ENCODE assay signal across 17 cellular contexts in the genomic region with DNA sequence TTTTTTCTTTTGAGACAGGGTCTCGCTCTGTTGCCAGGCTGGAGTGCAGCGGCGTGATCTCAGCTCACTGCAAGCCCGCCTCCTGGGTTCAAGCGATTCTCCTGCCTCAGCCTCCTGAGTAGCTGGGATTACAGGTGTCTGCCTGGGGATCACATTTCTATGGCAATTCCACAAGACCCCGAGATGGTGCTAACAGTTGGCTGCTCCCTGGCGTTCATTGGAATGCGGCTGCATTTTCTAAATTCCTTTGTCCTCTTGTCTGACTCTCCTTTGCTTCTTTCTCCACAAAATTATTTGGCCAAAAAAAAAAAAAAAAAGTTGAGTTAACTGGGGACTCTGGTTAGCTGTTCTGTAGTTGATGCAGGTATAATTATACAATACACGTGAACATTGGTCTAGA.
DNase-seq lines count a peak whose midpoint lies in the region; ATAC-seq and TF ChIP-seq lines count a peak whose summit lies in the region.
"Had no signal": no experiment of that assay in that cellular context is flagged by ENCODE, and none has a peak within 500 bp of the region (broad histone marks: within the 10 kb centered on the region; RNA-seq: fewer than 3 reads in every experiment).

No MANE protein-coding gene starts in this region.

- H3K36me3 ChIP-seq in Caco-2 (ENCODE audit: control insufficient read depth, insufficient read depth, low read length) (no peaks in the 10 kb centered on the region), HUES64 (ENCODE audit: insufficient read depth, low read length) (no peaks in the 10 kb centered on the region)

- intact Hi-C loops in Caco-2 (cut with micrococcal nuclease; ENCODE audit: unreplicated experiment): no loop called here

- H3K4me1 ChIP-seq in Caco-2 (peaks cover 34% of the 10 kb centered on the region), HUES64 (ENCODE audit: insufficient read depth, low read length) (peaks cover 42% of the 10 kb centered on the region)

- H3K4me3 ChIP-seq in Caco-2 (ENCODE audit: low read depth, low read length) (no peak overlapping the region), HUES64 (ENCODE audit: low read length) (no peak overlapping the region), choroid plexus epithelial cell (ENCODE audit: low read depth, low read length) (no peak overlapping the region)

- H3K27me3 ChIP-seq in Caco-2 (replicated peaks; ENCODE audit: control insufficient read depth, insufficient read depth, low read length) (no peaks in the 10 kb centered on the region), HUES64 (ENCODE audit: insufficient read depth, low read length) (no peaks in the 10 kb centered on the region)

- H3K27ac Mint-ChIP-seq in Caco-2 (ENCODE audit: unreplicated experiment): peak overlapping the region; percentile 73
- H3K27ac Mint-ChIP-seq in nephron: peak overlapping the region; percentile 11 to 75 (median 59)
- H3K27ac Mint-ChIP-seq: immature natural killer cell, T-helper 17 cell had no signal

- H3K36me3 Mint-ChIP-seq in Caco-2 (ENCODE audit: insufficient read depth, unreplicated experiment) (peaks cover 5% of the 10 kb centered on the region), nephron (ENCODE audit: low read depth) (no peaks in the 10 kb centered on the region)
- H3K36me3 Mint-ChIP-seq: immature natural killer cell had no signal

- H3K9ac ChIP-seq in HUES64 (ENCODE audit: low read depth, low read length): peak overlapping the region; percentile 43; the same call in 1 of the 2 replicates

- peak overlapping the region; percentile 45; the same call in 1 of the 2 replicates for H3K27ac ChIP-seq in HUES64 (ENCODE audit: low read depth, low read length)

- H3K4me3 Mint-ChIP-seq in Caco-2 (ENCODE audit: unreplicated experiment): no peak overlapping the region
- H3K4me3 Mint-ChIP-seq in nephron: no peak overlapping the region
- H3K4me3 Mint-ChIP-seq: immature natural killer cell, T-helper 17 cell had no signal

- H3K27me3 Mint-ChIP-seq in Caco-2 (ENCODE audit: insufficient read depth, unreplicated experiment) (no peaks in the 10 kb centered on the region), nephron (ENCODE audit: low read depth) (no peaks in the 10 kb centered on the region)

- CTCF ChIA-PET in Caco-2 (lab: Charles Lee): interaction anchor here (0.7 kb wide), 3 partner anchors 48 to 113 kb away, joined by 3 to 5 read pairs (median 4); no protein-coding TSS in a partner anchor

- POLR2A ChIA-PET in Caco-2 (lab: Charles Lee): interaction anchor here (0.6 to 0.7 kb wide), 3 partner anchors 18 to 404 kb away, joined by 3 to 5 read pairs (median 3); no protein-coding TSS in a partner anchor

- H3K9me3 ChIP-seq in Caco-2: no peaks in the 10 kb centered on the region
- H3K9me3 ChIP-seq in HUES64 (ENCODE audit: insufficient read depth, low read depth, low read length): no peaks in the 10 kb centered on the region

- peaks cover 30% of the 10 kb centered on the region for H3K4me1 Mint-ChIP-seq in Caco-2 (ENCODE audit: low read depth, unreplicated experiment)
- peaks cover 64% of the 10 kb centered on the region for H3K4me1 Mint-ChIP-seq in nephron

- H3K9me3 Mint-ChIP-seq in Caco-2 (ENCODE audit: unreplicated experiment): no peaks in the 10 kb centered on the region
- peaks cover 3% of the 10 kb centered on the region for H3K9me3 Mint-ChIP-seq in nephron

- 34% methylated on average over 9 of the region's 9 CpGs for WGBS in HUES64

- TF ChIP-seq CTCF in Caco-2 (IDR thresholded peaks at IDR 0.05; ENCODE audit: insufficient read depth in 1 of 2, low read depth in 1 of 2, low read length in 1 of 2, severe bottlenecking in 1 of 2, unreplicated experiment in 1 of 2) (no peak), choroid plexus epithelial cell (conservative IDR thresholded peaks at IDR 0.05; ENCODE audit: low read depth, low read length) (no peak), nephron (IDR thresholded peaks at IDR 0.05; ENCODE audit: unreplicated experiment in 3 of 3) (no peak)

- no TSS peak for BruUV-seq in Caco-2 (replicated peaks; lab: Mats Ljungman, UMichigan)

- peak; percentile 44 to 66 for DNase-seq in Caco-2
- peak; percentile 54 for DNase-seq in choroid plexus epithelial cell (ENCODE audit: low read depth)
- no peak for DNase-seq in DMS 273 treated with DMSO at 0.1 percent for 48 hours (lab: John Stamatoyannopoulos, UW)
- DNase-seq: DMS153; immature natural killer cell; NCI-H1436 treated with DMSO at 0.1 percent for 48 hours; NCI-H345; Right ventricle myocardium superior; stimulated activated CD4-positive, alpha-beta T cell treated with anti-CD3 and anti-CD28 coated beads, Interleukin-2, amount 100 ng/mL, for 24 hours; substantia nigra; T-helper 17 cell had no signal

- ATAC-seq in HG03196 (IDR thresholded peaks at IDR 0.05; ENCODE audit: unreplicated experiment) (no peak), GM19455 (IDR thresholded peaks at IDR 0.05; ENCODE audit: unreplicated experiment) (no peak), GM21390 (IDR thresholded peaks at IDR 0.05; ENCODE audit: unreplicated experiment) (no peak)
- ATAC-seq: sciatic nerve, T-helper 17 cell had no signal
